ENCODE assay signal across 33 cellular contexts in the genomic region with DNA sequence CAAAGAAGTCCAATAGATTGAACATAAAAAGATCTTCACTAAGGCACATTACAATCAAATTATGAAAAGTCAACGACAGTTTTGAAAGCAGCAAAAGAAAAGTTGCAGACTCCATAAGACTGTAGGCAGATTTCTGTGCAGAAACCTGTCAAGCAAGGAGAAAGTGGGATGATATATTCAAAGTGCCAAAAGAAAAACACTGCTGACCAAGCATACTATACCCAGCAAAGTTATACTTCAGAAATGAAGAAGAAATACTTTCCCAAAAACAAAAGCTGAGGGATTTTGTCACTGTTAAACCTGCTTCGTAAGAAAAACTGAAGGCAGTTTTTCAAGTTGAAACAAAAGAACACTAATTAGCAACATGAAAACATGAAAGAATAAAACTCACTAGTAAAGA.
"Had no signal": no experiment of that assay in that cellular context is flagged by ENCODE, and none has a peak within 500 bp of the region (broad histone marks: within the 10 kb centered on the region; RNA-seq: fewer than 3 reads in every experiment).

No MANE protein-coding gene starts in this region.

- H3K27me3 ChIP-seq: adrenal gland, body of pancreas, esophagus squamous epithelium, gastroesophageal sphincter had no signal

- H3K27ac Mint-ChIP-seq: activated CD4-positive, alpha-beta memory T cell treated with anti-CD3 and anti-CD28 coated beads, Interleukin-2, amount 10 ng/mL, durations not matched to agents 7 days and 5 days; activated CD4-positive, alpha-beta T cell treated with anti-CD3 and anti-CD28 coated beads, Interleukin-2, amount 10 ng/mL, durations not matched to agents 7 days and 5 days; activated naive CD8-positive, alpha-beta T cell; activated T-cell treated with anti-CD3 and anti-CD28 coated beads, Interleukin-2, amount 50 U/mL, for 24 hours; activated T-cell treated with anti-CD3 and anti-CD28 coated beads, Interleukin-2, amount 50 U/mL, for 72 hours; effector memory CD8-positive, alpha-beta T cell; T-cell; T-helper 1 cell treated with Interleukin-12 subunit alpha and Interleukin-12 subunit beta and Interleukin-4 antibody, amounts not matched to agents 30 μg/mL and 1 μg/mL, for 36 hours; WTC11 had no signal

- FAIRE-seq: colon, endothelial cell of umbilical vein had no signal

- H3K4me1 Mint-ChIP-seq: activated CD4-positive, alpha-beta memory T cell treated with anti-CD3 and anti-CD28 coated beads, Interleukin-2, amount 10 ng/mL, durations not matched to agents 7 days and 5 days; activated CD4-positive, alpha-beta T cell treated with anti-CD3 and anti-CD28 coated beads, Interleukin-2, amount 10 ng/mL, durations not matched to agents 7 days and 5 days had no signal

- H3K4me3 Mint-ChIP-seq: activated CD4-positive, alpha-beta memory T cell treated with anti-CD3 and anti-CD28 coated beads, Interleukin-2, amount 10 ng/mL, durations not matched to agents 7 days and 5 days; activated CD4-positive, alpha-beta T cell treated with anti-CD3 and anti-CD28 coated beads, Interleukin-2, amount 10 ng/mL, durations not matched to agents 7 days and 5 days; activated naive CD8-positive, alpha-beta T cell; activated T-cell treated with anti-CD3 and anti-CD28 coated beads, Interleukin-2, amount 50 U/mL, for 24 hours; activated T-cell treated with anti-CD3 and anti-CD28 coated beads, Interleukin-2, amount 50 U/mL, for 72 hours; T-cell; T-helper 1 cell treated with Interleukin-12 subunit alpha and Interleukin-12 subunit beta and Interleukin-4 antibody, amounts not matched to agents 30 μg/mL and 1 μg/mL, for 36 hours; WTC11 had no signal

- H3K4me1 ChIP-seq: body of pancreas, esophagus squamous epithelium, gastroesophageal sphincter had no signal

- H3K4me3 ChIP-seq: adrenal gland, body of pancreas, esophagus squamous epithelium, gastroesophageal sphincter had no signal

- DNase-seq: activated CD4-positive, alpha-beta memory T cell treated with anti-CD3 and anti-CD28 coated beads, Interleukin-2, amount 10 ng/mL, durations not matched to agents 7 days and 5 days; activated CD4-positive, alpha-beta T cell treated with anti-CD3 and anti-CD28 coated beads for 1 hour; activated CD4-positive, alpha-beta T cell treated with anti-CD3 and anti-CD28 coated beads for 4 hours; activated CD4-positive, alpha-beta T cell treated with anti-CD3 and anti-CD28 coated beads, Interleukin-2, amount 10 ng/mL, durations not matched to agents 7 days and 5 days; activated CD4-positive, alpha-beta T cell treated with anti-CD3 and anti-CD28 coated beads, Interleukin-2, amount 50 U/mL, for 4 hours; activated CD8-positive, alpha-beta memory T cell treated with anti-CD3 and anti-CD28 coated beads, Interleukin-2, amount 50 U/mL, for 48 hours; activated gamma-delta T cell; activated naive CD4-positive, alpha-beta T cell; activated naive CD4-positive, alpha-beta T cell treated with anti-CD3 and anti-CD28 coated beads, Interleukin-2, amount 50 U/mL, for 16 hours; activated T-cell treated with anti-CD3 and anti-CD28 coated beads for 4 hours; activated T-cell treated with anti-CD3 and anti-CD28 coated beads, Interleukin-2, amount 50 U/mL, for 24 hours; activated T-cell treated with anti-CD3 and anti-CD28 coated beads, Interleukin-2, amount 50 U/mL, for 72 hours; adrenal gland; amygdala; aorta; body of pancreas; caudate nucleus; cortex of kidney; dermis blood vessel endothelial cell; effector CD4-positive, alpha-beta T cell; effector memory CD8-positive, alpha-beta T cell; esophagus squamous epithelium; foreskin melanocyte; head of caudate nucleus; T-cell; T1000 had no signal

- H3K27ac ChIP-seq: adrenal gland, body of pancreas, epithelial cell of prostate, esophagus squamous epithelium, gastroesophageal sphincter had no signal

- H3K36me3 ChIP-seq: adrenal gland had no signal

- H3K27me3 Mint-ChIP-seq: activated CD4-positive, alpha-beta memory T cell treated with anti-CD3 and anti-CD28 coated beads, Interleukin-2, amount 10 ng/mL, durations not matched to agents 7 days and 5 days; activated CD4-positive, alpha-beta T cell treated with anti-CD3 and anti-CD28 coated beads, Interleukin-2, amount 10 ng/mL, durations not matched to agents 7 days and 5 days; activated naive CD8-positive, alpha-beta T cell; activated T-cell treated with anti-CD3 and anti-CD28 coated beads, Interleukin-2, amount 50 U/mL, for 24 hours; effector memory CD8-positive, alpha-beta T cell; T-cell had no signal

- ATAC-seq: activated T-cell treated with anti-CD3 and anti-CD28 coated beads, Interleukin-2, amount 50 U/mL, for 72 hours; body of pancreas; effector memory CD8-positive, alpha-beta T cell; gastroesophageal sphincter; T-cell; WTC11 had no signal
